In the genomic region with DNA sequence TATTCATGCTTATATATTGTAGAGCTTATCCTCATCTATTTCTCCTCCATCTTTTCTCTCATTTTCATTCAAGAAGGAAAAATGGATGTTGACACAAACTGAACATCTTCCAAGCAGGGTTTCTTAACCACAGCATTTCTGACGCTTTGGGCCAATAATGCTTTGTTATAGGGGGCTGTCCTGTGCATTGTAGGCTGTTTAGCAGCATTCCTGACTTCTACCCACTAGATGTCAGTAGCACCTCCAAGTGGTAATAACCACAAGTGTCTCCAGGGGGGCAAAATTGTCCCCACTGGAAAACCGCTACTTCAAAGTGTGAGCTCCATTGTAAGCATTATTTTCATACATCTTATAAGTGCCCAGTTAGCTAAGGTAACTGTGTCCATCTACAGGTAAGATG, we compare ENCODE assay signal across 14 cellular contexts. TPM values are rescaled to one million over a fixed set of nuclear protein-coding genes. Genes with fewer than 3 reads are reported as not detected.
DNase-seq lines count a peak whose midpoint lies in the region; ATAC-seq and TF ChIP-seq lines count a peak whose summit lies in the region.
"Had no signal": no experiment of that assay in that cellular context is flagged by ENCODE, and none has a peak within 500 bp of the region (broad histone marks: within the 10 kb centered on the region; RNA-seq: fewer than 3 reads in every experiment).

No MANE protein-coding gene starts in this region.

- H3K9ac ChIP-seq in endodermal cell (ENCODE audit: extremely low read depth, low read length, poor library complexity, severe bottlenecking), result no peak overlapping the region

- TF ChIP-seq CTCF in endodermal cell (conservative IDR thresholded peaks at IDR 0.05), result peak; percentile 80

- no peaks in the 10 kb centered on the region for H3K27me3 Mint-ChIP-seq in endodermal cell (ENCODE audit: insufficient read depth)
- no peaks in the 10 kb centered on the region for H3K27me3 Mint-ChIP-seq in stimulated activated naive CD8-positive, alpha-beta T cell treated with anti-CD3 and anti-CD28 coated beads, Interleukin-15, amount 100 ng/mL, for 72 hours

- H3K36me3 ChIP-seq in endodermal cell (ENCODE audit: control insufficient read depth, insufficient read depth, low read length), result no peaks in the 10 kb centered on the region
- H3K36me3 ChIP-seq: tibial artery had no signal

- H3K27ac Mint-ChIP-seq in endodermal cell, result no peak overlapping the region
- no peak overlapping the region for H3K27ac Mint-ChIP-seq in stimulated activated naive CD8-positive, alpha-beta T cell treated with anti-CD3 and anti-CD28 coated beads, Interleukin-15, amount 100 ng/mL, for 72 hours
- H3K27ac Mint-ChIP-seq: activated T-helper 2 cell treated with anti-CD3 and anti-CD28 coated beads, Interferon-gamma antibody, Interleukin-2, Interleukin-4, amounts not matched to agents 10 μg/mL and 5 μg/mL and 100 μg/mL, durations not matched to agents 14 hours and 24 hours and 36 hours had no signal

- ATAC-seq in stimulated activated naive CD8-positive, alpha-beta T cell treated with anti-CD3 and anti-CD28 coated beads, Interleukin-15, amount 100 ng/mL, for 72 hours, result no peak
- ATAC-seq: mucosa of descending colon had no signal

- no peaks in the 10 kb centered on the region for H3K4me1 ChIP-seq in endodermal cell (ENCODE audit: control insufficient read depth, insufficient read depth, low read length)

- DNase-seq in NCI-H748 (lab: John Stamatoyannopoulos, UW; ENCODE audit: unreplicated experiment) (peak; percentile 38), NCI-H748 treated with DMSO at 0.1 percent for 48 hours (lab: John Stamatoyannopoulos, UW) (no peak), NCI-H460 (ENCODE audit: extremely low read depth, low read depth) (peak; percentile 21), endodermal cell (peak; percentile 60), putamen (ENCODE audit: low spot score) (peak; percentile 4), kidney tubule cell (ENCODE audit: low spot score) (no peak), NCI-H146 treated with DMSO at 0.1 percent for 48 hours (lab: John Stamatoyannopoulos, UW; ENCODE audit: unreplicated experiment) (no peak)
- DNase-seq in stimulated activated naive CD8-positive, alpha-beta T cell treated with anti-CD3 and anti-CD28 coated beads, Interleukin-15, amount 100 ng/mL, for 72 hours, result no peak
- DNase-seq: stimulated activated CD4-positive, alpha-beta T cell treated with anti-CD3 and anti-CD28 coated beads, Interleukin-1b, Interleukin-23, amount 100 ng/mL, for 48 hours; tibial artery had no signal

- H3K9me3 Mint-ChIP-seq in endodermal cell, result no peaks in the 10 kb centered on the region
- no peaks in the 10 kb centered on the region for H3K9me3 Mint-ChIP-seq in stimulated activated naive CD8-positive, alpha-beta T cell treated with anti-CD3 and anti-CD28 coated beads, Interleukin-15, amount 100 ng/mL, for 72 hours
- H3K9me3 Mint-ChIP-seq: activated T-helper 2 cell treated with anti-CD3 and anti-CD28 coated beads, Interferon-gamma antibody, Interleukin-2, Interleukin-4, amounts not matched to agents 10 μg/mL and 5 μg/mL and 100 μg/mL, durations not matched to agents 14 hours and 24 hours and 36 hours had no signal

- no peak overlapping the region for H3K4me3 ChIP-seq in endodermal cell (ENCODE audit: low read length)
- H3K4me3 ChIP-seq: mucosa of descending colon, tibial artery had no signal

- no peaks in the 10 kb centered on the region for H3K27me3 ChIP-seq in endodermal cell (ENCODE audit: control insufficient read depth, insufficient read depth, low read length, poor library complexity, severe bottlenecking)
- H3K27me3 ChIP-seq: tibial artery had no signal

- no peaks in the 10 kb centered on the region for H3K4me1 Mint-ChIP-seq in endodermal cell
- H3K4me1 Mint-ChIP-seq in stimulated activated naive CD8-positive, alpha-beta T cell treated with anti-CD3 and anti-CD28 coated beads, Interleukin-15, amount 100 ng/mL, for 72 hours, result no peaks in the 10 kb centered on the region

- H3K27ac ChIP-seq in endodermal cell (ENCODE audit: low read depth, low read length), result no peak overlapping the region
- H3K27ac ChIP-seq: tibial artery had no signal

- 73% methylated on average over 2 of the region's 2 CpGs; no CpG with 5 or more reads in 1 of the 2 experiments for WGBS in endodermal cell (ENCODE audit: insufficient coverage in 1 of 2, insufficient read length in 1 of 2), 2 experiments

- no peaks in the 10 kb centered on the region for H3K9me3 ChIP-seq in endodermal cell (ENCODE audit: control insufficient read depth, low read length)
- H3K9me3 ChIP-seq: mucosa of descending colon, tibial artery had no signal

- no peaks in the 10 kb centered on the region for H3K36me3 Mint-ChIP-seq in endodermal cell (ENCODE audit: low read depth)

- no peak overlapping the region for H3K4me3 Mint-ChIP-seq in endodermal cell
- no peak overlapping the region for H3K4me3 Mint-ChIP-seq in stimulated activated naive CD8-positive, alpha-beta T cell treated with anti-CD3 and anti-CD28 coated beads, Interleukin-15, amount 100 ng/mL, for 72 hours

RNA-seq across cellular contexts. Expression of gene TXNDC8, which starts 2.6 kb away (rescaled TPM):
- total RNA-seq in NCI-H460 (2014; rRNA removed; shearing (Covaris generic)), result not detected in 2 replicates
- polyA plus RNA-seq in NCI-H460 (2014; cell fraction: nucleus; rRNA removed), result not detected in 2 replicates
- not detected for total RNA-seq in endodermal cell
- not detected for polyA plus RNA-seq in endodermal cell (2013, experiment 1 of 2)
- not detected for polyA plus RNA-seq in endodermal cell (2013, experiment 2 of 2)
- total RNA-seq: activated T-helper 2 cell treated with anti-CD3 and anti-CD28 coated beads, Interferon-gamma antibody, Interleukin-2, Interleukin-4, amounts not matched to agents 10 μg/mL and 5 μg/mL and 100 μg/mL, durations not matched to agents 14 hours and 24 hours and 36 hours; endothelial cell of umbilical vein; mucosa of descending colon; T-helper 1 cell treated with Interleukin-12 subunit alpha and Interleukin-12 subunit beta and Interleukin-4 antibody, amounts not matched to agents 30 ng/mL and 1 ng/mL, for 36 hours had no signal
- polyA plus RNA-seq: endothelial cell of umbilical vein had no signal

Comparison
In these comparisons a context has a peak if more than half of its experiments do, and no peak if none do; other contexts are left out.
1. DNase-seq: peak in NCI-H748 (single experiment), NCI-H460 (single experiment), endodermal cell (single experiment) and putamen (single experiment); none in NCI-H748 treated with DMSO at 0.1 percent for 48 hours (single experiment), stimulated activated naive CD8-positive, alpha-beta T cell treated with anti-CD3 and anti-CD28 coated beads, Interleukin-15, amount 100 ng/mL, for 72 hours (0 of 2), kidney tubule cell (single experiment) and NCI-H146 treated with DMSO at 0.1 percent for 48 hours (single experiment).